In the genomic region with DNA sequence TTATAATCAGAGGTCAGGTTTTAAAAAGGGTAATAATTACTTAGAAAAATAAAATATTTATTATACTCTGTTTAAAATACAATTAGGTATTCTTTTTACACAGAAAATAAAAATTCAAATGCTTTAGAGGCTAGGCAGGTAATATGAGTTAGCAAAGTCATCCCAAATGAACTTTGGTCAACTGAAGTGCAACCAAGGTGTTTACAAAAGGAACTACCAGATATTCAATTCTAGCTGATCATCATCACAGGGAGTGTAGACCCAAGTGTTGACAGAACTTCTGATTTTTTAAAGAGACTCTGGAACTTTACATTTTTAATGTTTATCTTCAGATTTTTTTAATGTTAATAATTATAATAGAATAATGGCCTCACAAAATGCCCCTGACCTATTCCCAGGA, we compare ENCODE assay signal across 11 cellular contexts.
"Had no signal": no experiment of that assay in that cellular context is flagged by ENCODE, and none has a peak within 500 bp of the region (broad histone marks: within the 10 kb centered on the region; RNA-seq: fewer than 3 reads in every experiment).

No MANE protein-coding gene starts in this region.

- H3K36me3 ChIP-seq: HAP-1 had no signal

- H3K9me3 ChIP-seq: HAP-1 had no signal

- ATAC-seq: GM23338, HCT116 had no signal

- H3K27ac ChIP-seq: GM23248 had no signal

- FAIRE-seq: H1, H54 had no signal

- H3K4me3 ChIP-seq: GM23248, GM23338, HAP-1 had no signal

- H2AFZ ChIP-seq: GM23248, GM23338 had no signal

- H3K4me2 ChIP-seq: GM23338 had no signal

- DNase-seq: GM23248, GOT3, H7, H9, HCEC 1CT, HFFc6 had no signal

- H3K9ac ChIP-seq: GM23248 had no signal
